ENCODE assay signal across 8 cellular contexts in genomic region chr10:35300063-35300699, GRCh38. TPM values are rescaled to one million over a fixed set of nuclear protein-coding genes. Genes with fewer than 3 reads are reported as not detected.
DNase-seq lines count a peak whose midpoint lies in the region; ATAC-seq lines count a peak whose summit lies in the region.

No MANE protein-coding gene starts in this region.

- H3K9me2 ChIP-seq in GM23248 (ENCODE audit: insufficient read depth) = no peaks in the 10 kb centered on the region

- no peaks in the 10 kb centered on the region for H3K36me3 ChIP-seq in GM23248 (ENCODE audit: low read depth)
- H3K36me3 ChIP-seq in MG63 = no peaks in the 10 kb centered on the region

- WGBS in GM23248 (ENCODE audit: low coverage in 1 of 2, low lambda C conversion rate in 2 of 2, missing lambda C conversion rate in 2 of 2), 2 experiments = 0 to 3% methylated on average over 11 of the region's 11 CpGs

- peaks cover 28% of the 10 kb centered on the region for H3K27me3 Mint-ChIP-seq in stimulated activated memory B cell treated with anti-CD40 and anti-IgM and Interleukin-4, amounts not matched to agents 10 μg/mL and 1 μg/mL and 100 μg/mL, for 72 hours
- peaks cover 6% of the 10 kb centered on the region for H3K27me3 Mint-ChIP-seq in activated T-cell treated with anti-CD3 and anti-CD28 coated beads, Interleukin-2, amount 50 U/mL, for 72 hours (ENCODE audit: low read depth)

- H3K4me3 ChIP-seq in GM23248 (peak overlapping the region; percentile 44), MG63 (0 out of 2 replicates have a peak overlapping the region, but pooled peaks have one; percentile 8)

- peak; percentile 98 for ATAC-seq in GM18498 (IDR thresholded peaks at IDR 0.05; ENCODE audit: unreplicated experiment)
- ATAC-seq in stimulated activated memory B cell treated with anti-CD40 and anti-IgM and Interleukin-4, amounts not matched to agents 10 μg/mL and 1 μg/mL and 100 μg/mL, for 72 hours = peak; percentile 98
- no peak for ATAC-seq in activated T-cell treated with anti-CD3 and anti-CD28 coated beads, Interleukin-2, amount 50 U/mL, for 72 hours (replicated peaks in 1 of 2)

- H3K9ac ChIP-seq in GM23248 = peak overlapping the region; percentile 57

- in situ Hi-C loops in GM23248 (cut with MboI) = no loop called here

- peak overlapping the region; percentile 38 for H3K27ac Mint-ChIP-seq in stimulated activated memory B cell treated with anti-CD40 and anti-IgM and Interleukin-4, amounts not matched to agents 10 μg/mL and 1 μg/mL and 100 μg/mL, for 72 hours
- no peak overlapping the region for H3K27ac Mint-ChIP-seq in activated T-cell treated with anti-CD3 and anti-CD28 coated beads, Interleukin-2, amount 50 U/mL, for 72 hours

- no peaks in the 10 kb centered on the region for H3K79me2 ChIP-seq in GM23248 (ENCODE audit: insufficient read depth)

- H3K9me3 ChIP-seq in GM23248 (ENCODE audit: low read depth) = no peaks in the 10 kb centered on the region
- 0 out of 2 replicates have a peak, but pooled peaks cover 2% of the 10 kb centered on the region for H3K9me3 ChIP-seq in MG63

- H3K4me2 ChIP-seq in GM23248 (ENCODE audit: unreplicated experiment) = peak overlapping the region; percentile 70

- 0 out of 2 replicates have a peak, but pooled peaks cover 11% of the 10 kb centered on the region for H3F3A ChIP-seq in GM23248 (ENCODE audit: insufficient read depth)

- H3K36me3 Mint-ChIP-seq in stimulated activated memory B cell treated with anti-CD40 and anti-IgM and Interleukin-4, amounts not matched to agents 10 μg/mL and 1 μg/mL and 100 μg/mL, for 72 hours = no peaks in the 10 kb centered on the region
- no peaks in the 10 kb centered on the region for H3K36me3 Mint-ChIP-seq in activated T-cell treated with anti-CD3 and anti-CD28 coated beads, Interleukin-2, amount 50 U/mL, for 72 hours (ENCODE audit: insufficient read depth in 2 of 2)

- peak overlapping the region; percentile 72 for H2AFZ ChIP-seq in GM23248

- H3K4me1 ChIP-seq in GM23248 (ENCODE audit: insufficient read depth) = peaks cover 10% of the 10 kb centered on the region

- peak overlapping the region; percentile 58 for H3K4me3 Mint-ChIP-seq in stimulated activated memory B cell treated with anti-CD40 and anti-IgM and Interleukin-4, amounts not matched to agents 10 μg/mL and 1 μg/mL and 100 μg/mL, for 72 hours
- no peak overlapping the region for H3K4me3 Mint-ChIP-seq in activated T-cell treated with anti-CD3 and anti-CD28 coated beads, Interleukin-2, amount 50 U/mL, for 72 hours

- H3K4me1 Mint-ChIP-seq in stimulated activated memory B cell treated with anti-CD40 and anti-IgM and Interleukin-4, amounts not matched to agents 10 μg/mL and 1 μg/mL and 100 μg/mL, for 72 hours = peaks cover 12% of the 10 kb centered on the region
- H3K4me1 Mint-ChIP-seq in activated T-cell treated with anti-CD3 and anti-CD28 coated beads, Interleukin-2, amount 50 U/mL, for 72 hours (ENCODE audit: low read depth) = no peaks in the 10 kb centered on the region

- peaks cover 7% of the 10 kb centered on the region for H3K9me3 Mint-ChIP-seq in stimulated activated memory B cell treated with anti-CD40 and anti-IgM and Interleukin-4, amounts not matched to agents 10 μg/mL and 1 μg/mL and 100 μg/mL, for 72 hours
- H3K9me3 Mint-ChIP-seq in activated T-cell treated with anti-CD3 and anti-CD28 coated beads, Interleukin-2, amount 50 U/mL, for 72 hours = peaks cover 0 to 3% of the 10 kb centered on the region in 2 donors

- no peaks in the 10 kb centered on the region for H4K20me1 ChIP-seq in GM23248 (ENCODE audit: insufficient read depth)

- H3K27me3 ChIP-seq in GM23248 (replicated peaks; ENCODE audit: insufficient read depth) (no peaks in the 10 kb centered on the region), MG63 (no peaks in the 10 kb centered on the region)

- H3K27ac ChIP-seq in GM23248 (peak overlapping the region; percentile 72), epithelial cell of prostate (peak overlapping the region; percentile 35)

- DNase-seq in GM23248 (peak; percentile 96), MG63 (peak; percentile 93), epithelial cell of prostate (ENCODE audit: low read depth, low spot score) (peak; percentile 48), amniotic stem cell (lab: John Stamatoyannopoulos, UW) (no peak), NCI-H1048 (lab: John Stamatoyannopoulos, UW) (no peak)
- DNase-seq in activated T-cell treated with anti-CD3 and anti-CD28 coated beads, Interleukin-2, amount 50 U/mL, for 72 hours = no peak

RNA-seq across cellular contexts. Expression of gene CCNY, which starts 36.1 kb away (rescaled TPM):
- 57.8 and 70.4 TPM in 2 replicates for total RNA-seq in GM23248 (2014; rRNA removed; shearing (Covaris generic))
- 12.3 and 12.8 TPM in 2 replicates for polyA plus RNA-seq in GM23248 (2016; fragmentation: Nextera tagmentation; extraction: Ambion mirVana)
- total RNA-seq in MG63 (2014; rRNA removed; shearing (Covaris generic); ENCODE audit: low replicate concordance) = 36.1 and 47.2 TPM in 2 replicates
- total RNA-seq in activated T-cell treated with anti-CD3 and anti-CD28 coated beads, Interleukin-2, amount 50 U/mL, for 72 hours = 10 to 100 TPM; 54.1 to 78.6 TPM

Comparison
In these comparisons a context has a peak if more than half of its experiments do, and no peak if none do; other contexts are left out.
1. ATAC-seq: peak in GM18498 (single experiment) and stimulated activated memory B cell treated with anti-CD40 and anti-IgM and Interleukin-4, amounts not matched to agents 10 μg/mL and 1 μg/mL and 100 μg/mL, for 72 hours (single experiment); none in activated T-cell treated with anti-CD3 and anti-CD28 coated beads, Interleukin-2, amount 50 U/mL, for 72 hours (0 of 2).
2. DNase-seq: peak in GM23248 (single experiment), MG63 (single experiment) and epithelial cell of prostate (single experiment); none in amniotic stem cell (single experiment), NCI-H1048 (single experiment) and activated T-cell treated with anti-CD3 and anti-CD28 coated beads, Interleukin-2, amount 50 U/mL, for 72 hours (0 of 2).